8 cellular contexts compared by ENCODE assay signal in genomic region chr11:117177534-117178209, GRCh38.
DNase-seq lines count a peak whose midpoint lies in the region; ATAC-seq and TF ChIP-seq lines count a peak whose summit lies in the region.

No MANE protein-coding gene starts in this region.

- H3K27me3 ChIP-seq in WERI-Rb-1 (ENCODE audit: insufficient read depth, low read depth, severe bottlenecking) = no peaks in the 10 kb centered on the region
- no peaks in the 10 kb centered on the region for H3K27me3 ChIP-seq in rectal smooth muscle tissue (ENCODE audit: control insufficient read depth, insufficient read depth, low read length)

- CTCF ChIA-PET in HEK293T (lab: Yijun Ruan, JAX) = interaction anchor here (0.7 to 1.5 kb wide), 3 partner anchors 49 to 388 kb away, joined by 3 to 6 read pairs (median 4); partner anchors contain the start of gene PCSK7

- TF ChIP-seq CTCF in GM12864 (IDR thresholded peaks at IDR 0.05; ENCODE audit: low read depth, low read length, missing control alignments) (no peak), WERI-Rb-1 (IDR thresholded peaks at IDR 0.05; ENCODE audit: low read depth, low read length) (no peak), fibroblast of mammary gland (conservative IDR thresholded peaks at IDR 0.05; ENCODE audit: control insufficient read depth, insufficient read depth, low read depth, low read length) (no peak)

- peak overlapping the region; percentile 47 for H3K27ac ChIP-seq in WERI-Rb-1
- H3K27ac ChIP-seq in rectal smooth muscle tissue (ENCODE audit: low read depth, low read length) = peak overlapping the region; percentile 94

- no peak for ATAC-seq in GM18868 (IDR thresholded peaks at IDR 0.05; ENCODE audit: unreplicated experiment)

- H3K36me3 ChIP-seq in WERI-Rb-1 (peaks cover 19% of the 10 kb centered on the region), rectal smooth muscle tissue (ENCODE audit: control insufficient read depth, insufficient read depth, low read length) (peaks cover 9% of the 10 kb centered on the region)

- POLR2A ChIA-PET in HEK293T (lab: Yijun Ruan, JAX) = interaction anchor here (0.8 to 6.1 kb wide), 3 partner anchors 33 to 54 kb away, joined by 3 to 58 read pairs (median 5); partner anchors contain the start of genes PAFAH1B2 and PCSK7

- H3K4me3 ChIP-seq in GM12864 (ENCODE audit: low read depth, low read length) (peak overlapping the region; percentile 82), WERI-Rb-1 (ENCODE audit: low read depth, low read length) (peak overlapping the region; percentile 74), fibroblast of mammary gland (ENCODE audit: control insufficient read depth, low read depth, low read length) (peak overlapping the region; percentile 73), rectal smooth muscle tissue (ENCODE audit: low read length) (peak overlapping the region; percentile 92)

- DNase-seq in GM12864 (ENCODE audit: low read depth) (no peak), WERI-Rb-1 (no peak), fibroblast of mammary gland (ENCODE audit: low read depth) (no peak), NCI-H69 (lab: John Stamatoyannopoulos, UW) (no peak), HEK293T (ENCODE audit: extremely low spot score) (no peak), glomerular visceral epithelial cell (ENCODE audit: extremely low spot score) (no peak)

- H3K4me1 ChIP-seq in rectal smooth muscle tissue (ENCODE audit: control insufficient read depth, insufficient read depth, low read length) = peaks cover 23% of the 10 kb centered on the region

- H3K9me3 ChIP-seq in WERI-Rb-1 (ENCODE audit: severe bottlenecking) = no peaks in the 10 kb centered on the region

- H3K9ac ChIP-seq in rectal smooth muscle tissue (ENCODE audit: low read length) = peak overlapping the region; percentile 84

TF ChIP-seq in HEK293T, 16 proteins besides CTCF, POLR2A, EP300 and RAD21:
- TF ChIP-seq LEF1 (IDR thresholded peaks at IDR 0.05; ENCODE audit: borderline replicate concordance) (no peak), SP1 (IDR thresholded peaks at IDR 0.05) (no peak), FOXA1 (IDR thresholded peaks at IDR 0.05) (no peak), ARNT (IDR thresholded peaks at IDR 0.05) (no peak), HDGF (IDR thresholded peaks at IDR 0.05; ENCODE audit: borderline replicate concordance) (no peak), SUZ12 (IDR thresholded peaks at IDR 0.05) (no peak), L3MBTL2 (conservative IDR thresholded peaks at IDR 0.05) (no peak), PKNOX1 (IDR thresholded peaks at IDR 0.05) (no peak), FOXM1 (IDR thresholded peaks at IDR 0.05; ENCODE audit: borderline replicate concordance) (no peak), ZNF384 (IDR thresholded peaks at IDR 0.05) (no peak), ELF4 (IDR thresholded peaks at IDR 0.05) (no peak), FOXK2 (IDR thresholded peaks at IDR 0.05) (no peak), CTBP1 (IDR thresholded peaks at IDR 0.05; ENCODE audit: borderline replicate concordance) (no peak)
